In the genomic region with DNA sequence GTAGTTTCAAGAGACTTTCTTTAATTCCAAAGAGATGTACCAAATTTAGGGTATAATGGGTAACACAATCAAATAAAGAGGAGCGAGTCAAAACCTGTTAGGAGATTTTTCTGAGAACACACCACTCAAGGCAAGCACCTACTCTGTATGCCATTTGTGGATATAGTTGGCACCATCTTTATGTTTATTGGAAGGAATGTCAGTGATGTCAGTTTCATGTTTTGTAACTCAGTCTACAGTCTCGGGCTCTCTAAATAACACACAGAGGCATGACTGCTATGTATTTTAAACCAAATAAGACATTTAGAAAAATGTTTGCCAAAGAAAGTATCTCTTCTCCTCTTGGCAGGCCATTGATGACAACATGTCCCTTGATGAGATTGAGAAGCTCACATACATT, we compare ENCODE assay signal across 18 cellular contexts. TPM values are rescaled to one million over a fixed set of nuclear protein-coding genes. Genes with fewer than 3 reads are reported as not detected.
DNase-seq lines count a peak whose midpoint lies in the region; ATAC-seq, FAIRE-seq and TF ChIP-seq lines count a peak whose summit lies in the region.
"Had no signal": no experiment of that assay in that cellular context is flagged by ENCODE, and none has a peak within 500 bp of the region (broad histone marks: within the 10 kb centered on the region; RNA-seq: fewer than 3 reads in every experiment).

No MANE protein-coding gene starts in this region.

- H3K4me3 ChIP-seq in fibroblast of the aortic adventitia (ENCODE audit: low read depth, low read length) (no peak overlapping the region), thoracic aorta (peak overlapping the region; percentile 10), colonic mucosa (no peak overlapping the region), kidney (ENCODE audit: low read length in 2 of 2) (no peak overlapping the region)

- no peak for TF ChIP-seq CTCF in fibroblast of the aortic adventitia (IDR thresholded peaks at IDR 0.05; ENCODE audit: insufficient read depth, low read length)
- TF ChIP-seq CTCF in thoracic aorta (IDR thresholded peaks at IDR 0.05) = no peak
- no peak for TF ChIP-seq CTCF in colonic mucosa (IDR thresholded peaks at IDR 0.05)
- TF ChIP-seq CTCF in kidney (IDR thresholded peaks at IDR 0.05; ENCODE audit: borderline replicate concordance, extremely low read depth, insufficient read depth) = no peak

- no peak for ATAC-seq in thoracic aorta (ENCODE audit: insufficient number of reproducible peaks, low FRiP score, low read depth)
- no peak for ATAC-seq in esophagus mucosa
- ATAC-seq: CD8-positive, alpha-beta T cell had no signal

- peaks cover 6 to 14% of the 10 kb centered on the region in 2 donors for H3K4me1 ChIP-seq in thoracic aorta (ENCODE audit: control insufficient read depth in 1 of 2, low read depth in 2 of 2)
- H3K4me1 ChIP-seq in colonic mucosa = no peaks in the 10 kb centered on the region
- H3K4me1 ChIP-seq in kidney (ENCODE audit: control insufficient read depth in 1 of 2, insufficient read depth in 1 of 2, low read depth in 1 of 2, low read length in 2 of 2) = no peaks in the 10 kb centered on the region
- H3K4me1 ChIP-seq: Caco-2 had no signal

- no peak for FAIRE-seq in kidney (lab: Jason Lieb, UNC)
- FAIRE-seq: A204.1, GM18507 had no signal

- no peaks in the 10 kb centered on the region for H3K36me3 ChIP-seq in thoracic aorta
- no peaks in the 10 kb centered on the region for H3K36me3 ChIP-seq in colonic mucosa
- no peaks in the 10 kb centered on the region for H3K36me3 ChIP-seq in kidney (ENCODE audit: control insufficient read depth in 1 of 2, insufficient read depth in 2 of 2, low read length in 2 of 2)

- intact Hi-C loops in colonic mucosa (cut with DNase I) = loop anchor here (10.0 kb wide), 1 partner anchor 419 kb away; no protein-coding TSS in a partner anchor
- intact Hi-C loops in kidney (cut with DNase I) = no loop called here

- H3K27ac ChIP-seq in thoracic aorta = peak overlapping the region in 1 of 2 donors; percentile 20
- H3K27ac ChIP-seq in colonic mucosa = no peak overlapping the region
- no peak overlapping the region for H3K27ac ChIP-seq in kidney (ENCODE audit: low read depth in 2 of 2, low read length in 2 of 2)

- DNase-seq in EH (ENCODE audit: low read depth) = peak; percentile 25
- DNase-seq in astrocyte of the hippocampus (ENCODE audit: low read depth, low spot score) = peak; percentile 24
- DNase-seq in fibroblast of the aortic adventitia (ENCODE audit: low read depth) = peak; percentile 12
- no peak for DNase-seq in thoracic aorta (ENCODE audit: low spot score)
- no peak for DNase-seq in colonic mucosa
- DNase-seq in NCI-H510A (lab: John Stamatoyannopoulos, UW) = no peak
- no peak for DNase-seq in kidney
- DNase-seq: Caco-2; CD8-positive, alpha-beta T cell; DND-41; GF-D8; GOT3; H9 had no signal

- H3K9me3 ChIP-seq in thoracic aorta (no peaks in the 10 kb centered on the region), colonic mucosa (no peaks in the 10 kb centered on the region), kidney (ENCODE audit: control insufficient read depth in 1 of 2, low read length in 2 of 2) (no peaks in the 10 kb centered on the region)
- H3K9me3 ChIP-seq: Caco-2 had no signal

- H3K9ac ChIP-seq in colonic mucosa (ENCODE audit: low read depth in 2 of 2, low read length in 2 of 2) (no peak overlapping the region), kidney (ENCODE audit: low read length in 2 of 2) (no peak overlapping the region)

- no peaks in the 10 kb centered on the region for H3K27me3 ChIP-seq in thoracic aorta (replicated peaks; ENCODE audit: insufficient read depth)
- no peaks in the 10 kb centered on the region for H3K27me3 ChIP-seq in colonic mucosa

RNA-seq across cellular contexts. Expression of gene CPS1, which starts 59.7 kb away (rescaled TPM):
- total RNA-seq in fibroblast of the aortic adventitia (ENCODE audit: low replicate concordance) = 24.6 and 35.7 TPM in 2 replicates
- 1 to 10 TPM; 3.4 to 3.5 TPM for total RNA-seq in thoracic aorta
- total RNA-seq in colonic mucosa = 1 to 10 TPM; 2.7 to 3.3 TPM
- 4.7 TPM for total RNA-seq in esophagus mucosa
- total RNA-seq in kidney = 6.7 TPM
- 6.7 TPM for polyA plus RNA-seq in kidney (ENCODE audit: insufficient read depth, low read depth, low replicate concordance)
- total RNA-seq: HT-29 had no signal
- polyA plus RNA-seq: CD14-positive monocyte had no signal

Comparison
In these comparisons a context has a peak if more than half of its experiments do, and no peak if none do; other contexts are left out.
1. DNase-seq: peak in EH (single experiment), astrocyte of the hippocampus (single experiment) and fibroblast of the aortic adventitia (single experiment); none in thoracic aorta (single experiment), colonic mucosa (single experiment), NCI-H510A (single experiment) and kidney (single experiment).